Comparison of ENCODE assay signal across 20 cellular contexts in the genomic region with DNA sequence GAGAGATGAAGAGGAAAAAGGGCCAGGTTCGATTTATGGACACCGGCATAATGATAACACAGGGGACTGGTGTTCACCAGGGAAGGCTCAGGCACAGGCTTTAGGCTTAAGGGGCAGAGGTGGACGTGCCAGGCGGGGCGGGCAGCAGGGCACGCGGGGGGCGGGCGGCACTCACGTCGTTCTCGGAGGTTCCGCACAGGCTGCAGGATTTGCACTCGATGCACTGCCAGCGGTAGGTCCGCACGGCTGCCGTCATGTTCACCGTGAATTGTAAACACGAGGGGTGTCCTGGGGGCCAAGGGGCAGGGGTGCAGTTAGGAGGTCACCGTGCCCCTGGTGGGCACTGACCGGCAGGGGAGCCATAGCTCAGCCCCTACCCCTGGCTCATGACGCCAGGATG. TPM values are rescaled to one million over a fixed set of nuclear protein-coding genes. Genes with fewer than 3 reads are reported as not detected.
DNase-seq lines count a peak whose midpoint lies in the region; ATAC-seq and TF ChIP-seq lines count a peak whose summit lies in the region.
"Had no signal": no experiment of that assay in that cellular context is flagged by ENCODE, and none has a peak within 500 bp of the region (broad histone marks: within the 10 kb centered on the region; RNA-seq: fewer than 3 reads in every experiment).

No MANE protein-coding gene starts in this region.

- no peaks in the 10 kb centered on the region for H3K9me3 Mint-ChIP-seq in activated CD8-positive, alpha-beta memory T cell treated with anti-CD3 and anti-CD28 coated beads, Interleukin-2, amount 10 ng/mL, durations not matched to agents 7 days and 5 days (ENCODE audit: low read depth)
- H3K9me3 Mint-ChIP-seq in endodermal cell (no peaks in the 10 kb centered on the region), progenitor cell of endocrine pancreas (ENCODE audit: low read depth) (no peaks in the 10 kb centered on the region)
- H3K9me3 Mint-ChIP-seq in stimulated activated memory B cell treated with anti-CD40 and anti-IgM and Interleukin-4, amounts not matched to agents 10 μg/mL and 1 μg/mL and 100 μg/mL, for 72 hours, result no peaks in the 10 kb centered on the region

- no peak for ATAC-seq in activated CD8-positive, alpha-beta memory T cell treated with anti-CD3 and anti-CD28 coated beads, Interleukin-2, amount 10 ng/mL, durations not matched to agents 7 days and 5 days
- ATAC-seq in stimulated activated memory B cell treated with anti-CD40 and anti-IgM and Interleukin-4, amounts not matched to agents 10 μg/mL and 1 μg/mL and 100 μg/mL, for 72 hours, result no peak
- ATAC-seq: HepG2, left ventricle myocardium superior, mucosa of descending colon had no signal

- no peaks in the 10 kb centered on the region for H3K4me1 ChIP-seq in endodermal cell (ENCODE audit: control insufficient read depth, insufficient read depth, low read length)
- H3K4me1 ChIP-seq: colonic mucosa had no signal

- H3K27ac Mint-ChIP-seq in activated CD8-positive, alpha-beta memory T cell treated with anti-CD3 and anti-CD28 coated beads, Interleukin-2, amount 10 ng/mL, durations not matched to agents 7 days and 5 days, result peak overlapping the region; percentile 91
- H3K27ac Mint-ChIP-seq in endodermal cell (no peak overlapping the region), progenitor cell of endocrine pancreas (no peak overlapping the region)
- peak overlapping the region; percentile 55 for H3K27ac Mint-ChIP-seq in stimulated activated memory B cell treated with anti-CD40 and anti-IgM and Interleukin-4, amounts not matched to agents 10 μg/mL and 1 μg/mL and 100 μg/mL, for 72 hours

- no peak overlapping the region for H3K4me3 ChIP-seq in endodermal cell (ENCODE audit: low read length)
- H3K4me3 ChIP-seq: A549, colonic mucosa, mucosa of descending colon, testis, vagina had no signal

- DNase-seq in activated CD8-positive, alpha-beta memory T cell treated with anti-CD3 and anti-CD28 coated beads, Interleukin-2, amount 10 ng/mL, durations not matched to agents 7 days and 5 days, result no peak
- DNase-seq in activated CD8-positive, alpha-beta memory T cell treated with anti-CD3 and anti-CD28 coated beads for 24 hours, result no peak
- no peak for DNase-seq in endodermal cell
- DNase-seq in RKO (ENCODE audit: low spot score), result no peak
- DNase-seq in progenitor cell of endocrine pancreas (ENCODE audit: low spot score, unreplicated experiment), result no peak
- DNase-seq in T-helper 9 cell, result no peak
- DNase-seq: BE2C, colonic mucosa, left ventricle myocardium superior, mucosa of descending colon, NCI-H1436, NCI-H2171 treated with DMSO at 0.1 percent for 48 hours, Right ventricle myocardium superior, testis had no signal

- peaks cover 5% of the 10 kb centered on the region for H3K36me3 ChIP-seq in endodermal cell (ENCODE audit: control insufficient read depth, insufficient read depth, low read length)
- H3K36me3 ChIP-seq: colonic mucosa, vagina had no signal

- WGBS in endodermal cell (ENCODE audit: insufficient coverage in 1 of 2, insufficient read length in 1 of 2), 2 experiments, result 89 to 93% methylated on average over 7 to 23 of the region's 23 CpGs

- H3K27me3 ChIP-seq in endodermal cell (ENCODE audit: control insufficient read depth, insufficient read depth, low read length, poor library complexity, severe bottlenecking), result peaks cover 24% of the 10 kb centered on the region
- H3K27me3 ChIP-seq: BE2C, testis had no signal

- CTCF ChIA-PET in activated CD8-positive, alpha-beta memory T cell treated with anti-CD3 and anti-CD28 coated beads, Interleukin-2, amount 10 ng/mL, durations not matched to agents 7 days and 5 days (lab: Charles Lee), result interaction anchor here (0.8 kb wide), 1 partner anchor 311 kb away, joined by 3 read pairs; no protein-coding TSS in a partner anchor

- no peak overlapping the region for H3K4me3 Mint-ChIP-seq in activated CD8-positive, alpha-beta memory T cell treated with anti-CD3 and anti-CD28 coated beads, Interleukin-2, amount 10 ng/mL, durations not matched to agents 7 days and 5 days
- no peak overlapping the region for H3K4me3 Mint-ChIP-seq in endodermal cell
- H3K4me3 Mint-ChIP-seq in stimulated activated memory B cell treated with anti-CD40 and anti-IgM and Interleukin-4, amounts not matched to agents 10 μg/mL and 1 μg/mL and 100 μg/mL, for 72 hours, result no peak overlapping the region
- H3K4me3 Mint-ChIP-seq in progenitor cell of endocrine pancreas (ENCODE audit: low read depth), result no peak overlapping the region

- peaks cover 17% of the 10 kb centered on the region for H3K4me1 Mint-ChIP-seq in activated CD8-positive, alpha-beta memory T cell treated with anti-CD3 and anti-CD28 coated beads, Interleukin-2, amount 10 ng/mL, durations not matched to agents 7 days and 5 days
- H3K4me1 Mint-ChIP-seq in endodermal cell (peaks cover 18% of the 10 kb centered on the region), progenitor cell of endocrine pancreas (ENCODE audit: low read depth) (peaks cover 12% of the 10 kb centered on the region)
- H3K4me1 Mint-ChIP-seq in stimulated activated memory B cell treated with anti-CD40 and anti-IgM and Interleukin-4, amounts not matched to agents 10 μg/mL and 1 μg/mL and 100 μg/mL, for 72 hours, result peaks cover 37% of the 10 kb centered on the region

- TF ChIP-seq CTCF in VCaP (conservative IDR thresholded peaks at IDR 0.05) (no peak), endodermal cell (conservative IDR thresholded peaks at IDR 0.05) (no peak), progenitor cell of endocrine pancreas (IDR thresholded peaks at IDR 0.05; ENCODE audit: unreplicated experiment) (no peak)

- H3K9ac ChIP-seq in endodermal cell (ENCODE audit: extremely low read depth, low read length, poor library complexity, severe bottlenecking), result no peak overlapping the region

- peaks cover 53% of the 10 kb centered on the region for H3K27me3 Mint-ChIP-seq in activated CD8-positive, alpha-beta memory T cell treated with anti-CD3 and anti-CD28 coated beads, Interleukin-2, amount 10 ng/mL, durations not matched to agents 7 days and 5 days
- H3K27me3 Mint-ChIP-seq in endodermal cell (ENCODE audit: insufficient read depth) (peaks cover 34% of the 10 kb centered on the region), progenitor cell of endocrine pancreas (peaks cover 21% of the 10 kb centered on the region)
- H3K27me3 Mint-ChIP-seq in stimulated activated memory B cell treated with anti-CD40 and anti-IgM and Interleukin-4, amounts not matched to agents 10 μg/mL and 1 μg/mL and 100 μg/mL, for 72 hours, result peaks cover 65% of the 10 kb centered on the region

- H3K36me3 Mint-ChIP-seq in activated CD8-positive, alpha-beta memory T cell treated with anti-CD3 and anti-CD28 coated beads, Interleukin-2, amount 10 ng/mL, durations not matched to agents 7 days and 5 days, result peaks cover 5% of the 10 kb centered on the region
- H3K36me3 Mint-ChIP-seq in endodermal cell (ENCODE audit: low read depth), result no peaks in the 10 kb centered on the region
- peaks cover 12% of the 10 kb centered on the region for H3K36me3 Mint-ChIP-seq in stimulated activated memory B cell treated with anti-CD40 and anti-IgM and Interleukin-4, amounts not matched to agents 10 μg/mL and 1 μg/mL and 100 μg/mL, for 72 hours
- H3K36me3 Mint-ChIP-seq in progenitor cell of endocrine pancreas (ENCODE audit: insufficient read depth), result peaks cover 5% of the 10 kb centered on the region

- H3K27ac ChIP-seq in VCaP (peak overlapping the region; percentile 19; the same call in 1 of the 2 replicates), endodermal cell (ENCODE audit: low read depth, low read length) (peak overlapping the region; percentile 90)
- H3K27ac ChIP-seq: A549, colonic mucosa, testis, vagina had no signal

- no peaks in the 10 kb centered on the region for H3K9me3 ChIP-seq in endodermal cell (ENCODE audit: control insufficient read depth, low read length)
- H3K9me3 ChIP-seq: A549, BE2C, colonic mucosa, mucosa of descending colon, testis, vagina had no signal

RNA-seq across cellular contexts. Expression of a gene that starts 10.6 kb away (rescaled TPM):
- total RNA-seq in activated CD8-positive, alpha-beta memory T cell treated with anti-CD3 and anti-CD28 coated beads, Interleukin-2, amount 10 ng/mL, durations not matched to agents 7 days and 5 days, result under 1 TPM in 1 of 2 experiments, not detected in 1; 0.47 TPM
- total RNA-seq in endodermal cell, result 1 to 10 TPM; 3.3 to 4.5 TPM
- 12.8 TPM for polyA plus RNA-seq in endodermal cell (2013, experiment 1 of 2)
- 14.5 TPM for polyA plus RNA-seq in endodermal cell (2013, experiment 2 of 2)
- total RNA-seq in progenitor cell of endocrine pancreas, result 4.8 and 4.9 TPM in 2 replicates
- total RNA-seq: colonic mucosa, Right ventricle myocardium superior, vagina had no signal

RNA-seq across cellular contexts. Expression of a gene that starts 42.7 kb away (rescaled TPM):
- total RNA-seq in activated CD8-positive, alpha-beta memory T cell treated with anti-CD3 and anti-CD28 coated beads, Interleukin-2, amount 10 ng/mL, durations not matched to agents 7 days and 5 days, result not detected
- 10 to 100 TPM in 1 of 2 donors, 1 to 10 TPM in 1; 8.6 to 13.8 TPM for total RNA-seq in endodermal cell
- 8.8 TPM for polyA plus RNA-seq in endodermal cell (2013, experiment 1 of 2)
- 7.4 TPM for polyA plus RNA-seq in endodermal cell (2013, experiment 2 of 2)
- 15.2 and 17.2 TPM in 2 replicates for total RNA-seq in progenitor cell of endocrine pancreas
- total RNA-seq: HepG2, MCF 10A had no signal
- polyA plus RNA-seq: HepG2 had no signal

RNA-seq across cellular contexts. Expression of a gene that starts 50.9 kb away (rescaled TPM):
- 10 to 100 TPM in 1 of 2 experiments, 1 to 10 TPM in 1; 9.3 to 15.6 TPM for total RNA-seq in activated CD8-positive, alpha-beta memory T cell treated with anti-CD3 and anti-CD28 coated beads, Interleukin-2, amount 10 ng/mL, durations not matched to agents 7 days and 5 days
- total RNA-seq in endodermal cell, result 100 to 1,000 TPM; 415 to 487 TPM
- 136 TPM for polyA plus RNA-seq in endodermal cell (2013, experiment 1 of 2)
- polyA plus RNA-seq in endodermal cell (2013, experiment 2 of 2), result 110 TPM
- 519 and 559 TPM in 2 replicates for total RNA-seq in progenitor cell of endocrine pancreas

Comparison
In these comparisons a context has a peak if more than half of its experiments do, and no peak if none do; other contexts are left out.
1. H3K27ac Mint-ChIP-seq: peak in activated CD8-positive, alpha-beta memory T cell treated with anti-CD3 and anti-CD28 coated beads, Interleukin-2, amount 10 ng/mL, durations not matched to agents 7 days and 5 days (single experiment) and stimulated activated memory B cell treated with anti-CD40 and anti-IgM and Interleukin-4, amounts not matched to agents 10 μg/mL and 1 μg/mL and 100 μg/mL, for 72 hours (single experiment); none in endodermal cell (single experiment) and progenitor cell of endocrine pancreas (single experiment).
2. RNA of a gene that starts 42.7 kb away (total RNA-seq): 15.2 to 17.2 TPM in progenitor cell of endocrine pancreas and 8.6 to 13.8 TPM in endodermal cell; not detected in activated CD8-positive, alpha-beta memory T cell treated with anti-CD3 and anti-CD28 coated beads, Interleukin-2, amount 10 ng/mL, durations not matched to agents 7 days and 5 days; every median in the first group is over 4 times any median in the second.
3. RNA of a gene that starts 50.9 kb away (total RNA-seq): 519 to 559 TPM in progenitor cell of endocrine pancreas and 415 to 487 TPM in endodermal cell; 9.3 to 15.6 TPM in activated CD8-positive, alpha-beta memory T cell treated with anti-CD3 and anti-CD28 coated beads, Interleukin-2, amount 10 ng/mL, durations not matched to agents 7 days and 5 days; every median in the first group is over 10 times any median in the second.